36 cellular contexts compared by ENCODE assay signal in the genomic region with DNA sequence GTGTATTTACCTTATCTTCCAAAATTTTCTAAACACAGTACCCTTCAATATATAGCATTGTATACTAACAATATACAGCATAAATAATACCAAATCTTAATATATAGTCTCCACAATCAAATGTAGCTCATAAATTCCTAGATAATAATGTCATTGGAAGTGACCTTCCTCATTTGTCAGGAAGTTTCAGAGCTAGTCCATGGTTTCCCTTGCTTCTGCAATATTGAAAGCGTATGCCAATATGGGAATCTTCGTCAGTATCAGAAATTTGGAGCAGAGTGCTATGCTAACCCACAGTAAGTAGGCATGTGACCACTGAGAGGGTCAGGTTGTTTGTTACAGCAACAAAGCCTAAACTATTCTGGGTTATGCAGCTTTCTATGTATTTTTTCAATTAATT.
"Had no signal": no experiment of that assay in that cellular context is flagged by ENCODE, and none has a peak within 500 bp of the region (broad histone marks: within the 10 kb centered on the region; RNA-seq: fewer than 3 reads in every experiment).

No MANE protein-coding gene starts in this region.

- H3K4me3 ChIP-seq: MG63 had no signal

- H3K9me3 ChIP-seq: MG63 had no signal

- H3K27me3 ChIP-seq: MG63 had no signal

- H3K36me3 ChIP-seq: MG63 had no signal

- DNase-seq: Karpas-422, Kasumi-1, MG63, MM.1S, MV-4-11, NCI-H1048, NCI-H1092, NCI-H1092 treated with DMSO at 0.1 percent for 48 hours, NCI-H1105, NCI-H1105 treated with DMSO at 0.1 percent for 48 hours, NCI-H1417, NCI-H1417 treated with DMSO at 0.1 percent for 48 hours, NCI-H1436, NCI-H1436 treated with DMSO at 0.1 percent for 48 hours, NCI-H146, NCI-H1694, NCI-H1694 treated with DMSO at 0.1 percent for 48 hours, NCI-H187, NCI-H187 treated with DMSO at 0.1 percent for 48 hours, NCI-H1930, NCI-H2029, NCI-H2029 treated with DMSO at 0.1 percent for 48 hours, NCI-H2081, NCI-H2081 treated with DMSO at 0.1 percent for 48 hours, NCI-H2107, NCI-H2171, NCI-H2171 treated with DMSO at 0.1 percent for 48 hours, NCI-H2227 treated with DMSO at 0.1 percent for 48 hours, NCI-H226, NCI-H345, NCI-H446, NCI-H446 treated with DMSO at 0.1 percent for 48 hours, NCI-H510A, NCI-H510A treated with DMSO at 0.1 percent for 48 hours, NCI-H524, NCI-H524 treated with DMSO at 0.1 percent for 48 hours had no signal
